In genomic region chr15:42146551-42147430, GRCh38 we compare ENCODE assay signal across 1 cellular context.
TF ChIP-seq lines count a peak whose summit lies in the region.

No MANE protein-coding gene starts in this region.

TF ChIP-seq in H1, 55 proteins besides CTCF, POLR2A, EP300 and RAD21:
- TF ChIP-seq EGR1 (IDR thresholded peaks at IDR 0.05; ENCODE audit: borderline replicate concordance, low read depth, low read length) = no peak
- no peak for TF ChIP-seq CBX5 (IDR thresholded peaks at IDR 0.05; ENCODE audit: low read depth, low read length)
- no peak for TF ChIP-seq BACH1 (IDR thresholded peaks at IDR 0.05; ENCODE audit: low read length)
- no peak for TF ChIP-seq FOSL1 (IDR thresholded peaks at IDR 0.05; ENCODE audit: insufficient read depth, low read depth, low read length)
- TF ChIP-seq TAF7 (optimal IDR thresholded peaks at IDR 0.05; ENCODE audit: borderline replicate concordance, low read depth, low read length) = no peak
- TF ChIP-seq RNF2 (IDR thresholded peaks at IDR 0.05; ENCODE audit: borderline replicate concordance, low read depth, low read length, missing control alignments, poor library complexity, severe bottlenecking) = no peak
- TF ChIP-seq E2F6 (IDR thresholded peaks at IDR 0.05) = no peak
- TF ChIP-seq SP4 (IDR thresholded peaks at IDR 0.05; ENCODE audit: low read length) = no peak
